ENCODE assay signal across 20 cellular contexts in the genomic region with DNA sequence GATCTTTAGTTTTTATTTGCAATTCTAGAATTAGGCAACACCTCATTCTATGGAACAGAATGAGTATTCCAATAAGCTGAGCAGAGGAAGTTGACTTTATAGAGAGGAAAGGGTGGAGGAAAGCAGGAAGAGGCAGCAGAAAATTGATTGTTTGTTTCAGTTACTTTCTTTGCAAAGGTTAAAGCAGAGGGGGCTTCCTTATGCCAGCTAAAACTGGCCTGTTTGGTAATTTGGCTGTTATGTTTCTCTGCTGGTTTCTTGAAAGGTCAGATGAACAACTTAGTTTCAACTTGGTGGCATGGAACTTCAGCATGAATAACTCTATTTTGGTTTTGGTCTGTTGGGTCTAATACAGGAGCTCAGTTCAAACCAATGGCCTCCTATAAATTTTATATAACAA. TPM values are rescaled to one million over a fixed set of nuclear protein-coding genes. Genes with fewer than 3 reads are reported as not detected.
DNase-seq lines count a peak whose midpoint lies in the region; ATAC-seq and TF ChIP-seq lines count a peak whose summit lies in the region.
"Had no signal": no experiment of that assay in that cellular context is flagged by ENCODE, and none has a peak within 500 bp of the region (broad histone marks: within the 10 kb centered on the region; RNA-seq: fewer than 3 reads in every experiment).

No MANE protein-coding gene starts in this region.

- H3K27ac ChIP-seq in heart left ventricle (peak overlapping the region in 10 of 12 donors; percentile 6 to 87 (median 68)), esophagus muscularis mucosa (replicated peaks in 1 of 4) (peak overlapping the region; percentile 85 to 90 (median 87)), upper lobe of left lung (peak overlapping the region in 3 of 4 donors; percentile 13 to 62 (median 50))
- H3K27ac ChIP-seq: cardiac muscle cell, suprapubic skin had no signal

- H3K4me1 ChIP-seq in heart left ventricle (peaks cover 5 to 91% (median 51%) of the 10 kb centered on the region in 12 donors), esophagus muscularis mucosa (peaks cover 69 to 100% (median 96%) of the 10 kb centered on the region in 4 donors), upper lobe of left lung (peaks cover 13 to 29% (median 19%) of the 10 kb centered on the region in 4 donors), HAP-1 (peaks cover 26% of the 10 kb centered on the region)

- H3K9me3 Mint-ChIP-seq in osteocyte (ENCODE audit: unreplicated experiment), result no peaks in the 10 kb centered on the region
- H3K9me3 Mint-ChIP-seq: WTC11 had no signal

- H3K4me3 ChIP-seq in heart left ventricle (no peak overlapping the region), esophagus muscularis mucosa (no peak overlapping the region), upper lobe of left lung (no peak overlapping the region), HAP-1 (no peak overlapping the region)
- H3K4me3 ChIP-seq: cardiac muscle cell, suprapubic skin had no signal

- no peak for DNase-seq in heart left ventricle
- DNase-seq in cardiac septum (ENCODE audit: low spot score), result no peak
- DNase-seq in esophagus muscularis mucosa (ENCODE audit: extremely low spot score), result peak; percentile 17
- DNase-seq in osteocyte (ENCODE audit: extremely low spot score, unreplicated experiment), result no peak
- DNase-seq in upper lobe of left lung, result no peak
- DNase-seq in HuH-7.5 (ENCODE audit: low spot score), result no peak
- no peak for DNase-seq in GM13977 (ENCODE audit: low spot score)
- DNase-seq in HAP-1 (ENCODE audit: low spot score in 2 of 2), result no peak
- DNase-seq: C1 segment of cervical spinal cord; DMS 273 treated with DMSO at 0.1 percent for 48 hours; effector memory CD4-positive, alpha-beta T cell; hypothalamus; Kasumi-1; NCI-H1105; stimulated activated CD4-positive, alpha-beta T cell treated with anti-CD3 and anti-CD28 coated beads, Interleukin-1b, Interleukin-23, amount 100 ng/mL, for 48 hours had no signal

- H3K4me1 Mint-ChIP-seq in osteocyte (ENCODE audit: unreplicated experiment), result peaks cover 45% of the 10 kb centered on the region

- no peaks in the 10 kb centered on the region for H3K27me3 Mint-ChIP-seq in osteocyte (ENCODE audit: unreplicated experiment)
- H3K27me3 Mint-ChIP-seq: activated naive CD8-positive, alpha-beta T cell had no signal

- in situ Hi-C loops in GM13977 (cut with MboI; ENCODE audit: low pct_unique_long_range_greater_than_20kb, low sequenced_read_pairs, unreplicated experiment), result no loop called here
- in situ Hi-C loops in HAP-1 (cut with MboI; ENCODE audit: low sequenced_read_pairs), result no loop called here

- TF ChIP-seq POLR2A in heart left ventricle (IDR thresholded peaks at IDR 0.05) (no peak), esophagus muscularis mucosa (IDR thresholded peaks at IDR 0.05; ENCODE audit: low read depth) (no peak), upper lobe of left lung (IDR thresholded peaks at IDR 0.05) (no peak)

- no peaks in the 10 kb centered on the region for H3K9me3 ChIP-seq in heart left ventricle
- H3K9me3 ChIP-seq in esophagus muscularis mucosa, result no peaks in the 10 kb centered on the region
- H3K9me3 ChIP-seq in upper lobe of left lung, result no peaks in the 10 kb centered on the region
- H3K9me3 ChIP-seq in HAP-1, result no peaks in the 10 kb centered on the region
- H3K9me3 ChIP-seq: suprapubic skin had no signal

- ATAC-seq in heart left ventricle, result no peak
- no peak for ATAC-seq in upper lobe of left lung (ENCODE audit: low FRiP score in 2 of 2)
- ATAC-seq: sciatic nerve, WTC11 had no signal

- peak overlapping the region; percentile 66 for H3K27ac Mint-ChIP-seq in osteocyte (ENCODE audit: unreplicated experiment)
- H3K27ac Mint-ChIP-seq: activated naive CD8-positive, alpha-beta T cell; WTC11 had no signal

- TF ChIP-seq EP300 in esophagus muscularis mucosa (IDR thresholded peaks at IDR 0.05) (no peak), upper lobe of left lung (IDR thresholded peaks at IDR 0.05) (no peak)

- no peaks in the 10 kb centered on the region for H3K27me3 ChIP-seq in heart left ventricle
- no peaks in the 10 kb centered on the region for H3K27me3 ChIP-seq in esophagus muscularis mucosa
- H3K27me3 ChIP-seq in upper lobe of left lung, result no peaks in the 10 kb centered on the region
- H3K27me3 ChIP-seq in HAP-1 (ENCODE audit: low read depth), result no peaks in the 10 kb centered on the region
- H3K27me3 ChIP-seq: cardiac muscle cell, suprapubic skin had no signal

- no peak overlapping the region for H3K4me3 Mint-ChIP-seq in osteocyte (ENCODE audit: unreplicated experiment)
- H3K4me3 Mint-ChIP-seq: activated naive CD8-positive, alpha-beta T cell; WTC11 had no signal

- TF ChIP-seq CTCF in heart left ventricle (IDR thresholded peaks at IDR 0.05) (no peak), esophagus muscularis mucosa (IDR thresholded peaks at IDR 0.05) (no peak), osteocyte (IDR thresholded peaks at IDR 0.05) (no peak), upper lobe of left lung (IDR thresholded peaks at IDR 0.05) (no peak), GM13977 (IDR thresholded peaks at IDR 0.05; ENCODE audit: extremely low read depth, insufficient read depth, missing control alignments) (no peak)

- intact Hi-C loops in heart left ventricle (cut with DNase I), result loop anchor here in 1 of 10 donors (5.0 kb wide), 1 partner anchor 35 kb away; no protein-coding TSS in a partner anchor
- intact Hi-C loops in cardiac septum (cut with DNase I), result loop anchor here (5.0 kb wide), 1 partner anchor 85 kb away; no protein-coding TSS in a partner anchor
- intact Hi-C loops in esophagus muscularis mucosa (cut with DNase I), result no loop called here

- no peaks in the 10 kb centered on the region for H3K36me3 ChIP-seq in heart left ventricle
- no peaks in the 10 kb centered on the region for H3K36me3 ChIP-seq in esophagus muscularis mucosa
- H3K36me3 ChIP-seq in upper lobe of left lung, result no peaks in the 10 kb centered on the region
- H3K36me3 ChIP-seq in HAP-1 (replicated peaks), result no peaks in the 10 kb centered on the region
- H3K36me3 ChIP-seq: cardiac muscle cell, suprapubic skin had no signal

- no peaks in the 10 kb centered on the region for H3K36me3 Mint-ChIP-seq in osteocyte (ENCODE audit: unreplicated experiment)
- H3K36me3 Mint-ChIP-seq: activated naive CD8-positive, alpha-beta T cell; WTC11 had no signal

RNA-seq across cellular contexts. Expression of a gene that starts 41.9 kb away (rescaled TPM):
- 100 to 1,000 TPM in 1 of 9 donors, 10 to 100 TPM in 8; 38.8 to 137 (median 49.9) TPM for total RNA-seq in heart left ventricle
- 100 to 1,000 TPM in 1 of 2 donors, 10 to 100 TPM in 1; 23.8 to 100 TPM for polyA plus RNA-seq in heart left ventricle
- total RNA-seq in cardiac septum, result 52.3 TPM
- total RNA-seq in esophagus muscularis mucosa, result 10 to 100 TPM; 10.8 to 23.5 (median 14.3) TPM
- total RNA-seq in osteocyte, result 3.5 and 5.9 TPM in 2 replicates
- 10 to 100 TPM in 3 of 6 donors, 1 to 10 TPM in 3; 6.3 to 28.7 (median 9.5) TPM for total RNA-seq in upper lobe of left lung
